In genomic region chr3:71710906-71711494, GRCh38 we compare ENCODE assay signal across 8 cellular contexts. TPM values are rescaled to one million over a fixed set of nuclear protein-coding genes. Genes with fewer than 3 reads are reported as not detected.
DNase-seq lines count a peak whose midpoint lies in the region; ATAC-seq and TF ChIP-seq lines count a peak whose summit lies in the region.

No MANE protein-coding gene starts in this region.

- no peaks in the 10 kb centered on the region for H3K9me3 Mint-ChIP-seq in nephron

- ATAC-seq in GM19463 (IDR thresholded peaks at IDR 0.05; ENCODE audit: unreplicated experiment) (peak; percentile 83), esophagus mucosa (peak; percentile 67)

- no peak overlapping the region for H3K27ac ChIP-seq in HL-60 (replicated peaks)

- H3K27ac Mint-ChIP-seq in nephron, result no peak overlapping the region

- H3K4me3 Mint-ChIP-seq in nephron, result no peak overlapping the region

- peaks cover 3% of the 10 kb centered on the region for H3K27me3 Mint-ChIP-seq in nephron (ENCODE audit: low read depth)

- peak; percentile 56 for DNase-seq in DMS 273 (lab: John Stamatoyannopoulos, UW; ENCODE audit: unreplicated experiment)
- no peak for DNase-seq in DMS 273 treated with DMSO at 0.1 percent for 48 hours (lab: John Stamatoyannopoulos, UW)
- DNase-seq in HL-60 (ENCODE audit: low read depth in 1 of 2, low spot score in 1 of 2), result peak in 1 of 2 experiments; percentile 30
- DNase-seq in SHP77 treated with DMSO at 0.1 percent for 48 hours (lab: John Stamatoyannopoulos, UW), result peak; percentile 47
- no peak for DNase-seq in activated gamma-delta T cell treated with Interleukin-2 at 50 U/mL for 16 hours

- no peaks in the 10 kb centered on the region for H3K4me1 Mint-ChIP-seq in nephron

- peak; percentile 39 for TF ChIP-seq CTCF in HL-60 (IDR thresholded peaks at IDR 0.05; ENCODE audit: insufficient read depth, low read length)
- TF ChIP-seq CTCF in nephron (IDR thresholded peaks at IDR 0.05; ENCODE audit: unreplicated experiment in 3 of 3), result peak; percentile 64 to 70 (median 69)

- no peaks in the 10 kb centered on the region for H3K27me3 ChIP-seq in HL-60 (ENCODE audit: insufficient read depth, poor library complexity, severe bottlenecking)

- H3K36me3 Mint-ChIP-seq in nephron (ENCODE audit: low read depth), result peaks cover 4% of the 10 kb centered on the region

- no peak overlapping the region for H3K4me3 ChIP-seq in HL-60 (replicated peaks; ENCODE audit: insufficient read depth, low read length)

RNA-seq across cellular contexts. Expression of gene EIF4E3, which starts 14.2 kb away (rescaled TPM):
- total RNA-seq in esophagus mucosa, result 15.7 TPM

RNA-seq across cellular contexts. Expression of gene GPR27, which starts 42.7 kb away (rescaled TPM):
- total RNA-seq in esophagus mucosa, result 4.3 TPM

Comparison
In these comparisons a context has a peak if more than half of its experiments do, and no peak if none do; other contexts are left out.
1. DNase-seq: peak in DMS 273 (single experiment) and SHP77 treated with DMSO at 0.1 percent for 48 hours (single experiment); none in DMS 273 treated with DMSO at 0.1 percent for 48 hours (single experiment) and activated gamma-delta T cell treated with Interleukin-2 at 50 U/mL for 16 hours (single experiment).